ENCODE assay signal across 11 cellular contexts in the genomic region with DNA sequence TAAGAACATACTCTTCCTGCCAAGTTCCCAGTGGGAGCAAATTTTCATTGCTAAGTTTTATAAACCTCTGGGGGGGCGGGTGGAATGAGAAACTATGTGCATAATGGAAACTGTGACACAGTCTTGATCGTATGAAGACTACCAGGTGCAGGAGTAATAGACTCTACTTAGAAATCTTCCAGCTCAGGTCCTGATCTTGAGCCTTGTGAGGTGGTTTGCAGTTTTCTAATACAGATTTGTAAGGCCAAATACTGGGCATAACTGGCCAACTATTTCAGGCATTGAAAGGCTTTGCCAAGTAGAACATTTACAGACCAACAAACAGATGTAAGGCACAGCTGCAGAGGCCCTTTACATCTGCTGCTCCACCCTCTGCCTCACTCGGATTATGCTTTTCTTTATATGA.
A peak's percentile ranks its signal among the peaks of the same experiment; 100 is the strongest.
DNase-seq lines count a peak whose midpoint lies in the region; ATAC-seq and TF ChIP-seq lines count a peak whose summit lies in the region.
"Had no signal": no experiment of that assay in that cellular context is flagged by ENCODE, and none has a peak within 500 bp of the region (broad histone marks: within the 10 kb centered on the region; RNA-seq: fewer than 3 reads in every experiment).

No MANE protein-coding gene starts in this region.

- H3K9me3 Mint-ChIP-seq in CD8-positive, alpha-beta T cell: no peaks in the 10 kb centered on the region
- H3K9me3 Mint-ChIP-seq: neural progenitor cell had no signal

- 0 out of 2 replicates have a peak overlapping the region, but pooled peaks have one; percentile 18 for H3K27ac ChIP-seq in 22Rv1
- H3K27ac ChIP-seq in CD8-positive, alpha-beta T cell (ENCODE audit: low read depth, low read length): no peak overlapping the region
- H3K27ac ChIP-seq: C4-2B, neural progenitor cell, upper lobe of right lung had no signal

- H3K27me3 ChIP-seq in CD8-positive, alpha-beta T cell (ENCODE audit: insufficient read depth, low read length): no peaks in the 10 kb centered on the region
- H3K27me3 ChIP-seq: neural progenitor cell, upper lobe of right lung had no signal

- no peaks in the 10 kb centered on the region for H3K36me3 ChIP-seq in CD8-positive, alpha-beta T cell (ENCODE audit: insufficient read depth, low read length)

- no peak overlapping the region for H3K27ac Mint-ChIP-seq in CD8-positive, alpha-beta T cell

- no peaks in the 10 kb centered on the region for H3K4me1 Mint-ChIP-seq in CD8-positive, alpha-beta T cell (ENCODE audit: low read depth)

- DNase-seq in GM20000 (ENCODE audit: low spot score) (peak; percentile 41), left cardiac atrium (no peak), 8988T (no peak), hepatic stellate cell (ENCODE audit: low spot score) (no peak), NCI-H1105 (lab: John Stamatoyannopoulos, UW) (no peak)
- DNase-seq in CD8-positive, alpha-beta T cell: no peak
- DNase-seq: upper lobe of right lung had no signal

- H3K36me3 Mint-ChIP-seq in CD8-positive, alpha-beta T cell: no peaks in the 10 kb centered on the region

- POLR2A ChIA-PET in CD8-positive, alpha-beta T cell (lab: Charles Lee): no interaction called here

- no peak overlapping the region for H3K4me3 ChIP-seq in CD8-positive, alpha-beta T cell (ENCODE audit: low read depth, low read length)
- H3K4me3 ChIP-seq: neural progenitor cell, upper lobe of right lung had no signal

- H3K4me3 Mint-ChIP-seq in CD8-positive, alpha-beta T cell: no peak overlapping the region
- H3K4me3 Mint-ChIP-seq: neural progenitor cell had no signal

- no peaks in the 10 kb centered on the region for H3K9me3 ChIP-seq in CD8-positive, alpha-beta T cell (ENCODE audit: low read length)
- H3K9me3 ChIP-seq: upper lobe of right lung had no signal

- H3K27me3 Mint-ChIP-seq in CD8-positive, alpha-beta T cell (ENCODE audit: low read depth): peaks cover 5% of the 10 kb centered on the region

- intact Hi-C loops in left cardiac atrium (cut with DNase I): no loop called here
- intact Hi-C loops in CD8-positive, alpha-beta T cell (cut with DNase I, micrococcal nuclease): no loop called here

- CTCF ChIA-PET in CD8-positive, alpha-beta T cell (lab: Charles Lee): no interaction called here

- ATAC-seq in HG03520 (IDR thresholded peaks at IDR 0.05; ENCODE audit: unreplicated experiment) (peak; percentile 26), left cardiac atrium (peak; percentile 60 to 63)
- ATAC-seq in CD8-positive, alpha-beta T cell: no peak
- ATAC-seq: upper lobe of right lung had no signal

- TF ChIP-seq CTCF in 22Rv1 (IDR thresholded peaks at IDR 0.05): no peak
- TF ChIP-seq CTCF in GM20000 (IDR thresholded peaks at IDR 0.05; ENCODE audit: extremely low read depth, missing control alignments): no peak
- no peak for TF ChIP-seq CTCF in CD8-positive, alpha-beta T cell (IDR thresholded peaks at IDR 0.05)

- H3K4me1 ChIP-seq in CD8-positive, alpha-beta T cell (ENCODE audit: insufficient read depth, low read length): no peaks in the 10 kb centered on the region
- H3K4me1 ChIP-seq: upper lobe of right lung had no signal
